Comparison of ENCODE assay signal across 17 cellular contexts in the genomic region with DNA sequence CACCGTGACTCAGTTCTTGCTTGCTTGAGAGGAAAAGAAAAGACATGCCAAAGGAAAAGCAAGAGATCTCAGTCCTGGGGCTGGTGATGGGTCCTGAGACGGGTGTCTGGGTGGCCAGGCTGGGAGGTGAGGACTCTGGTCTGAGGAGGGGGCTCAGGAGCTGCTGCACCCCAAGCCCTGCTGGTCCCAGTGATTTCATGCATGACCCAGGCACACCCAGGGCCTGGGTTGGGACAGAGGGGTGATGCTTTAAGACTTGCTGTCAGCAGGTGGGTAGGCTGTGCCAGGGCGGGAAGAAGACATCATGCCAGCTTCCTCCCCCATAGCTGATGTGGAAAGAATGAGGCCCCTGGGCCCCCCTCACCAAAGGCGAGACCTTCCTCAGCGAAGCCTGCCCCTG.
DNase-seq lines count a peak whose midpoint lies in the region; ATAC-seq and TF ChIP-seq lines count a peak whose summit lies in the region.
"Had no signal": no experiment of that assay in that cellular context is flagged by ENCODE, and none has a peak within 500 bp of the region (broad histone marks: within the 10 kb centered on the region; RNA-seq: fewer than 3 reads in every experiment).

No MANE protein-coding gene starts in this region.

- H3K36me3 ChIP-seq in RWPE2 (ENCODE audit: low read depth) (no peaks in the 10 kb centered on the region), sigmoid colon (no peaks in the 10 kb centered on the region)
- H3K36me3 ChIP-seq: BE2C had no signal

- WGBS in sigmoid colon, 2 donors = 92 to 95% methylated on average over 5 of the region's 5 CpGs

- no peak overlapping the region for H3K27ac Mint-ChIP-seq in T-helper 2 cell treated with Interferon-gamma antibody and Interleukin-4, amounts not matched to agents 5 μg/mL and 100 μg/mL, for 36 hours
- H3K27ac Mint-ChIP-seq: CD14-positive monocyte; CD8-positive, alpha-beta T cell had no signal

- no peak for TF ChIP-seq POLR2A in sigmoid colon (IDR thresholded peaks at IDR 0.05)

- H3K4me1 ChIP-seq in RWPE2 (ENCODE audit: insufficient read depth, poor library complexity, severe bottlenecking) (peaks cover 27% of the 10 kb centered on the region), sigmoid colon (peaks cover 0 to 4% (median 0%) of the 10 kb centered on the region in 4 donors)
- H3K4me1 ChIP-seq: BE2C had no signal

- TF ChIP-seq CTCF in 22Rv1 (IDR thresholded peaks at IDR 0.05) (no peak), RWPE2 (IDR thresholded peaks at IDR 0.05; ENCODE audit: poor library complexity, severe bottlenecking) (no peak), sigmoid colon (IDR thresholded peaks at IDR 0.05) (no peak)

- H3K4me1 Mint-ChIP-seq in T-helper 2 cell treated with Interferon-gamma antibody and Interleukin-4, amounts not matched to agents 5 μg/mL and 100 μg/mL, for 36 hours (ENCODE audit: low read depth) = peaks cover 7% of the 10 kb centered on the region
- H3K4me1 Mint-ChIP-seq: CD14-positive monocyte had no signal

- no peak overlapping the region for H3K4me3 Mint-ChIP-seq in T-helper 2 cell treated with Interferon-gamma antibody and Interleukin-4, amounts not matched to agents 5 μg/mL and 100 μg/mL, for 36 hours
- H3K4me3 Mint-ChIP-seq: CD14-positive monocyte; CD8-positive, alpha-beta T cell; H9 had no signal

- ATAC-seq in RWPE2 (ENCODE audit: low read depth) = no peak
- ATAC-seq: CD8-positive, alpha-beta T cell had no signal

- peaks cover 3% of the 10 kb centered on the region for H3K27me3 Mint-ChIP-seq in T-helper 2 cell treated with Interferon-gamma antibody and Interleukin-4, amounts not matched to agents 5 μg/mL and 100 μg/mL, for 36 hours (ENCODE audit: low read depth)

- H3K9me3 ChIP-seq in RWPE2 (ENCODE audit: severe bottlenecking) = no peaks in the 10 kb centered on the region
- H3K9me3 ChIP-seq in sigmoid colon = no peaks in the 10 kb centered on the region
- H3K9me3 ChIP-seq: BE2C had no signal

- H3K36me3 Mint-ChIP-seq in T-helper 2 cell treated with Interferon-gamma antibody and Interleukin-4, amounts not matched to agents 5 μg/mL and 100 μg/mL, for 36 hours (ENCODE audit: low read depth) = no peaks in the 10 kb centered on the region
- H3K36me3 Mint-ChIP-seq: CD14-positive monocyte; CD8-positive, alpha-beta T cell had no signal

- intact Hi-C loops in sigmoid colon (cut with DNase I) = no loop called here

- H3K4me3 ChIP-seq in RWPE2 (ENCODE audit: severe bottlenecking) (no peak overlapping the region), sigmoid colon (no peak overlapping the region)

- no peaks in the 10 kb centered on the region for H3K9me3 Mint-ChIP-seq in T-helper 2 cell treated with Interferon-gamma antibody and Interleukin-4, amounts not matched to agents 5 μg/mL and 100 μg/mL, for 36 hours
- H3K9me3 Mint-ChIP-seq: CD8-positive, alpha-beta T cell; H9 had no signal

- H3K27me3 ChIP-seq in RWPE2 (ENCODE audit: insufficient read depth, poor library complexity, severe bottlenecking) = no peaks in the 10 kb centered on the region
- no peaks in the 10 kb centered on the region for H3K27me3 ChIP-seq in sigmoid colon
- H3K27me3 ChIP-seq: BE2C had no signal

- no peak for TF ChIP-seq EP300 in sigmoid colon (IDR thresholded peaks at IDR 0.05)

- DNase-seq in RWPE2 (ENCODE audit: low spot score) (peak; percentile 74), islet precursor cell (peak; percentile 41), sigmoid colon (peak; percentile 46), OCI-M2 (lab: John Stamatoyannopoulos, UW; ENCODE audit: unreplicated experiment) (no peak)
- no peak for DNase-seq in T-helper 2 cell treated with Interferon-gamma antibody and Interleukin-4, amounts not matched to agents 5 μg/mL and 100 μg/mL, for 36 hours (ENCODE audit: low spot score)
- no peak for DNase-seq in stimulated activated CD4-positive, alpha-beta T cell treated with anti-CD3 and anti-CD28 coated beads, Interleukin-1b, Interleukin-23, amount 100 ng/mL, for 48 hours
- DNase-seq: BE2C; CD8-positive, alpha-beta T cell; COR-L47; DMS153; DMS79 treated with DMSO at 0.1 percent for 48 hours; EL; GOT3; H9 had no signal

- peak overlapping the region; percentile 97 for H3K27ac ChIP-seq in 22Rv1
- H3K27ac ChIP-seq in RWPE2 (ENCODE audit: poor library complexity, severe bottlenecking) = no peak overlapping the region
- no peak overlapping the region for H3K27ac ChIP-seq in sigmoid colon
- H3K27ac ChIP-seq: HL-60 had no signal

Comparison
In these comparisons a context has a peak if more than half of its experiments do, and no peak if none do; other contexts are left out.
1. DNase-seq: peak in RWPE2 (single experiment), islet precursor cell (single experiment) and sigmoid colon (single experiment); none in T-helper 2 cell treated with Interferon-gamma antibody and Interleukin-4, amounts not matched to agents 5 μg/mL and 100 μg/mL, for 36 hours (single experiment), OCI-M2 (single experiment) and stimulated activated CD4-positive, alpha-beta T cell treated with anti-CD3 and anti-CD28 coated beads, Interleukin-1b, Interleukin-23, amount 100 ng/mL, for 48 hours (single experiment).